Comparison of ENCODE assay signal across 17 cellular contexts in the genomic region with DNA sequence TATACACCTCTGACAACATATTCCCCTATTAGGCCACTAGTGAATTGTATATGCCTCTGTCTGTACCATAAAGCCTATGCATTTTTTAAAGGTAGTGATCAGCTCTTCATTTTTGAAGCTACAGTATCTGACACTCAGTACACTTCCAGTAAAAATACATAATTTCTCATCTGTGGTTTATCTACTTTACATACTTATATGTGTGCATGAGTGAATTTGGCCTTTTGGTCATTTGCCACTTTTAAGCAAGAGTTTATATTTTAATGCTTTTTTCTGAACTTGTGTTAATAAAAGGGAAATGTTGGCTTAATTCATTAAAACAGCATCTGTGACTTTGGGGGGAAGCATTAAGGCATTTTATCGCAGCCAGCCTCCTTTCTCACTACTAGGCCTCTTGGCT. TPM values are rescaled to one million over a fixed set of nuclear protein-coding genes. Genes with fewer than 3 reads are reported as not detected.
DNase-seq lines count a peak whose midpoint lies in the region; ATAC-seq and TF ChIP-seq lines count a peak whose summit lies in the region.
"Had no signal": no experiment of that assay in that cellular context is flagged by ENCODE, and none has a peak within 500 bp of the region (broad histone marks: within the 10 kb centered on the region; RNA-seq: fewer than 3 reads in every experiment).

No MANE protein-coding gene starts in this region.

- POLR2A ChIA-PET in activated B cell treated with CpG ODN at 0.5 μM for 24 hours (lab: Charles Lee): interaction anchor here (1.0 to 7.0 kb wide), 5 partner anchors 15 to 75 kb away, joined by 3 to 153 read pairs (median 5); a partner anchor contains a TSS
- POLR2A ChIA-PET in naive thymus-derived CD4-positive, alpha-beta T cell (lab: Charles Lee): no interaction called here

- DNase-seq in T-helper 1 cell: no peak
- no peak for DNase-seq in activated B cell treated with CpG ODN at 0.5 μM for 24 hours
- no peak for DNase-seq in naive thymus-derived CD4-positive, alpha-beta T cell
- no peak for DNase-seq in GM20000 (ENCODE audit: low spot score)
- no peak for DNase-seq in DMS79 (lab: John Stamatoyannopoulos, UW)
- DNase-seq in testis: no peak
- DNase-seq: activated CD4-positive, alpha-beta T cell treated with anti-CD3 and anti-CD28 coated beads, Interleukin-2, amount 50 U/mL, for 48 hours; activated gamma-delta T cell; foreskin melanocyte; left lung; NCI-H1694; NCI-H446; SIG-M5; stomach had no signal

- intact Hi-C loops in activated B cell treated with CpG ODN at 0.5 μM for 24 hours (cut with micrococcal nuclease) (loop anchor here (1.0 kb wide), 1 partner anchor 17 kb away; no protein-coding TSS in a partner anchor), testis (cut with DNase I; ENCODE audit: low total_unique reads) (no loop called here)
- intact Hi-C loops in naive thymus-derived CD4-positive, alpha-beta T cell (cut with micrococcal nuclease): no loop called here

- 72 to 93% methylated on average over 1 of the region's 1 CpG for WGBS in testis, 2 donors

- no peaks in the 10 kb centered on the region for H3K9me3 ChIP-seq in naive thymus-derived CD4-positive, alpha-beta T cell (ENCODE audit: control insufficient read depth in 2 of 3, low read length in 3 of 3)
- no peaks in the 10 kb centered on the region for H3K9me3 ChIP-seq in testis
- H3K9me3 ChIP-seq: left lung, stomach had no signal

- no peak for TF ChIP-seq CTCF in activated B cell treated with CpG ODN at 0.5 μM for 24 hours (IDR thresholded peaks at IDR 0.05)
- TF ChIP-seq CTCF in GM20000 (IDR thresholded peaks at IDR 0.05; ENCODE audit: extremely low read depth, missing control alignments): no peak
- no peak for TF ChIP-seq CTCF in testis (IDR thresholded peaks at IDR 0.05)

- no peak for TF ChIP-seq POLR2A in testis (IDR thresholded peaks at IDR 0.05)

- peaks cover 44% of the 10 kb centered on the region for H3K4me1 Mint-ChIP-seq in T-helper 1 cell treated with Interleukin-12 subunit alpha and Interleukin-12 subunit beta and Interleukin-4 antibody, amounts not matched to agents 30 μg/mL and 1 μg/mL, for 36 hours (ENCODE audit: low read depth)
- peaks cover 68% of the 10 kb centered on the region for H3K4me1 Mint-ChIP-seq in activated B cell treated with CpG ODN at 0.5 μM for 24 hours
- peaks cover 37 to 61% (median 55%) of the 10 kb centered on the region in 7 donors for H3K4me1 Mint-ChIP-seq in naive thymus-derived CD4-positive, alpha-beta T cell

- CTCF ChIA-PET in activated B cell treated with CpG ODN at 0.5 μM for 24 hours (lab: Charles Lee): interaction anchor here (1.0 kb wide), 1 partner anchor 27 kb away, joined by 3 read pairs; no protein-coding TSS in a partner anchor
- CTCF ChIA-PET in naive thymus-derived CD4-positive, alpha-beta T cell (lab: Charles Lee): no interaction called here

- no peak overlapping the region for H3K4me3 ChIP-seq in naive thymus-derived CD4-positive, alpha-beta T cell (ENCODE audit: low read length)
- no peak overlapping the region for H3K4me3 ChIP-seq in testis
- H3K4me3 ChIP-seq: left lung, stomach had no signal

- peak overlapping the region; percentile 56 for H3K27ac Mint-ChIP-seq in T-helper 1 cell treated with Interleukin-12 subunit alpha and Interleukin-12 subunit beta and Interleukin-4 antibody, amounts not matched to agents 30 μg/mL and 1 μg/mL, for 36 hours
- H3K27ac Mint-ChIP-seq in activated B cell treated with CpG ODN at 0.5 μM for 24 hours: peak overlapping the region; percentile 83
- peak overlapping the region in 5 of 9 donors; percentile 14 to 74 (median 64) for H3K27ac Mint-ChIP-seq in naive thymus-derived CD4-positive, alpha-beta T cell

- H3K36me3 ChIP-seq in naive thymus-derived CD4-positive, alpha-beta T cell (ENCODE audit: control insufficient read depth in 2 of 3, insufficient read depth in 3 of 3, low read length in 3 of 3): no peaks in the 10 kb centered on the region
- no peaks in the 10 kb centered on the region for H3K36me3 ChIP-seq in testis (ENCODE audit: low read depth, missing control alignments)
- H3K36me3 ChIP-seq: stomach had no signal

- peaks cover 9 to 16% of the 10 kb centered on the region in 2 donors for H3K4me1 ChIP-seq in naive thymus-derived CD4-positive, alpha-beta T cell (ENCODE audit: control insufficient read depth in 2 of 2, insufficient read depth in 2 of 2, low read length in 2 of 2)
- no peaks in the 10 kb centered on the region for H3K4me1 ChIP-seq in testis
- H3K4me1 ChIP-seq: stomach had no signal

- H3K27me3 Mint-ChIP-seq in T-helper 1 cell treated with Interleukin-12 subunit alpha and Interleukin-12 subunit beta and Interleukin-4 antibody, amounts not matched to agents 30 μg/mL and 1 μg/mL, for 36 hours (ENCODE audit: low read depth): no peaks in the 10 kb centered on the region
- no peaks in the 10 kb centered on the region for H3K27me3 Mint-ChIP-seq in activated B cell treated with CpG ODN at 0.5 μM for 24 hours
- H3K27me3 Mint-ChIP-seq in naive thymus-derived CD4-positive, alpha-beta T cell: no peaks in the 10 kb centered on the region

- no peaks in the 10 kb centered on the region for H3K9me3 Mint-ChIP-seq in T-helper 1 cell treated with Interleukin-12 subunit alpha and Interleukin-12 subunit beta and Interleukin-4 antibody, amounts not matched to agents 30 μg/mL and 1 μg/mL, for 36 hours
- H3K9me3 Mint-ChIP-seq in activated B cell treated with CpG ODN at 0.5 μM for 24 hours: no peaks in the 10 kb centered on the region
- H3K9me3 Mint-ChIP-seq in naive thymus-derived CD4-positive, alpha-beta T cell: no peaks in the 10 kb centered on the region

- no peak overlapping the region for H3K27ac ChIP-seq in naive thymus-derived CD4-positive, alpha-beta T cell (ENCODE audit: low read depth, low read length)
- H3K27ac ChIP-seq in testis: no peak overlapping the region
- H3K27ac ChIP-seq: C4-2B had no signal

- no peaks in the 10 kb centered on the region for H3K27me3 ChIP-seq in naive thymus-derived CD4-positive, alpha-beta T cell (ENCODE audit: control insufficient read depth in 2 of 2, insufficient read depth in 2 of 2, low read length in 2 of 2)
- no peaks in the 10 kb centered on the region for H3K27me3 ChIP-seq in testis
- H3K27me3 ChIP-seq: left lung, stomach had no signal

- H3K36me3 Mint-ChIP-seq in T-helper 1 cell treated with Interleukin-12 subunit alpha and Interleukin-12 subunit beta and Interleukin-4 antibody, amounts not matched to agents 30 μg/mL and 1 μg/mL, for 36 hours (ENCODE audit: low read depth): peaks cover 37% of the 10 kb centered on the region
- H3K36me3 Mint-ChIP-seq in activated B cell treated with CpG ODN at 0.5 μM for 24 hours (ENCODE audit: low read depth): peaks cover 44% of the 10 kb centered on the region
- peaks cover 7 to 39% (median 27%) of the 10 kb centered on the region in 5 donors for H3K36me3 Mint-ChIP-seq in naive thymus-derived CD4-positive, alpha-beta T cell

- peak overlapping the region; percentile 30 for H3K4me3 Mint-ChIP-seq in T-helper 1 cell treated with Interleukin-12 subunit alpha and Interleukin-12 subunit beta and Interleukin-4 antibody, amounts not matched to agents 30 μg/mL and 1 μg/mL, for 36 hours
- H3K4me3 Mint-ChIP-seq in activated B cell treated with CpG ODN at 0.5 μM for 24 hours: peak overlapping the region; percentile 33
- peak overlapping the region in 3 of 10 donors; percentile 12 to 49 (median 21) for H3K4me3 Mint-ChIP-seq in naive thymus-derived CD4-positive, alpha-beta T cell

- peak; percentile 15 for ATAC-seq in GM18502 (IDR thresholded peaks at IDR 0.05; ENCODE audit: poor library complexity, unreplicated experiment)
- ATAC-seq in activated B cell treated with CpG ODN at 0.5 μM for 24 hours (ENCODE audit: low read depth): no peak
- no peak for ATAC-seq in naive thymus-derived CD4-positive, alpha-beta T cell
- ATAC-seq: left lung had no signal

RNA-seq across cellular contexts. Expression of a gene that starts 47.8 kb away (rescaled TPM):
- total RNA-seq in activated B cell treated with CpG ODN at 0.5 μM for 24 hours (105 and 125 TPM in 2 replicates), testis (under 1 TPM; 0.39 to 0.93 TPM)
- total RNA-seq in naive thymus-derived CD4-positive, alpha-beta T cell: 10 to 100 TPM; 17.5 to 54.5 (median 23.4) TPM
- 1 to 10 TPM; 5.8 to 6.7 TPM for polyA plus RNA-seq in naive thymus-derived CD4-positive, alpha-beta T cell
- polyA plus RNA-seq in testis (ENCODE audit: insufficient read depth, low read depth, low replicate concordance): 0.94 TPM

Comparison
In these comparisons a context has a peak if more than half of its experiments do, and no peak if none do; other contexts are left out.
1. RNA of a gene that starts 47.8 kb away (total RNA-seq): 105 to 125 TPM in activated B cell treated with CpG ODN at 0.5 μM for 24 hours and 17.5 to 54.5 TPM in naive thymus-derived CD4-positive, alpha-beta T cell; 0.39 to 0.93 TPM in testis; every median in the first group is over 4 times any median in the second.
2. Peak in every context shown above with its lines, with median percentiles within 50 percentile points of each other: H3K27ac Mint-ChIP-seq.